22 cellular contexts compared by ENCODE assay signal in the genomic region with DNA sequence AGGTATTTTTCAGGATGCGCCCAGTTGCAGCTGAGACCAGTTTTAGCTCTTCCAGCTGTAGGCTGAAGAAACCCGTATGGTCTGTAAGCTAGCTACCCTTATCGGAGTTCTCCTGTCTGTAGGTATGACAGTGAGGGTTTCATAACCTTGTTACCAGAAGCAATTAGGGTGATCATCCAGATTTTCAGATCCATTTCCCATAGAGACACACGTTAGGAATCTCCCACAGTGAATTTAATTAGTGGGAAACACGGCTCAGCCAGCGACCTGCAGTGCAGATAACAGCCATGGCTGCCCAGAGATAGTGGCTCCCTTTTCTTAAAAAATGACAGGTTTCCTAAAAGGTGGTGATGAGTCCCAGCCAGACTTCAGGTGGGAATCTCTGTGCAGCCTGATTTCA.
"Had no signal": no experiment of that assay in that cellular context is flagged by ENCODE, and none has a peak within 500 bp of the region (broad histone marks: within the 10 kb centered on the region; RNA-seq: fewer than 3 reads in every experiment).

No MANE protein-coding gene starts in this region.

- H3K27me3 ChIP-seq: heart right ventricle, left lung, ovary, sigmoid colon, stomach, thyroid gland had no signal

- H3K27ac ChIP-seq: heart right ventricle, left lung, ovary, psoas muscle, sigmoid colon, stomach, thyroid gland had no signal

- H3K4me1 ChIP-seq: heart right ventricle, left lung, psoas muscle, sigmoid colon, thyroid gland had no signal

- H3K36me3 ChIP-seq: heart right ventricle, left lung, ovary, sigmoid colon, stomach, thyroid gland had no signal

- H3K9me3 ChIP-seq: heart right ventricle, left lung, ovary, psoas muscle, sigmoid colon, stomach, thyroid gland had no signal

- ATAC-seq: effector memory CD8-positive, alpha-beta T cell; heart right ventricle; left cardiac atrium; left lung; naive thymus-derived CD4-positive, alpha-beta T cell; psoas muscle; right cardiac atrium; stimulated activated effector memory CD8-positive, alpha-beta T cell treated with anti-CD3 and anti-CD28 coated beads, Interleukin-12 subunit alpha, Interleukin-12 subunit beta, amount 100 ng/mL, for 72 hours had no signal

- DNase-seq: cortex of kidney; effector memory CD8-positive, alpha-beta T cell; erythroblast; heart right ventricle; hippocampal formation; left cardiac atrium; left lung; mesenchymal stem cell; midbrain; naive thymus-derived CD4-positive, alpha-beta T cell; occipital lobe; ovary; posterior cingulate gyrus; psoas muscle; right cardiac atrium; sigmoid colon; stimulated activated CD4-positive, alpha-beta T cell treated with anti-CD3 and anti-CD28 coated beads, Interleukin-2, amount 100 ng/mL, for 24 hours; stimulated activated CD4-positive, alpha-beta T cell treated with anti-CD3 and anti-CD28 coated beads, Interleukin-4, amount 100 ng/mL, for 24 hours; stimulated activated naive CD4-positive, alpha-beta T cell treated with Interleukin-2 at 50 U/mL for 16 hours; stomach; thyroid gland had no signal

- H3K4me3 ChIP-seq: heart right ventricle, left lung, ovary, psoas muscle, sigmoid colon, stomach, thyroid gland had no signal
